In the genomic region with DNA sequence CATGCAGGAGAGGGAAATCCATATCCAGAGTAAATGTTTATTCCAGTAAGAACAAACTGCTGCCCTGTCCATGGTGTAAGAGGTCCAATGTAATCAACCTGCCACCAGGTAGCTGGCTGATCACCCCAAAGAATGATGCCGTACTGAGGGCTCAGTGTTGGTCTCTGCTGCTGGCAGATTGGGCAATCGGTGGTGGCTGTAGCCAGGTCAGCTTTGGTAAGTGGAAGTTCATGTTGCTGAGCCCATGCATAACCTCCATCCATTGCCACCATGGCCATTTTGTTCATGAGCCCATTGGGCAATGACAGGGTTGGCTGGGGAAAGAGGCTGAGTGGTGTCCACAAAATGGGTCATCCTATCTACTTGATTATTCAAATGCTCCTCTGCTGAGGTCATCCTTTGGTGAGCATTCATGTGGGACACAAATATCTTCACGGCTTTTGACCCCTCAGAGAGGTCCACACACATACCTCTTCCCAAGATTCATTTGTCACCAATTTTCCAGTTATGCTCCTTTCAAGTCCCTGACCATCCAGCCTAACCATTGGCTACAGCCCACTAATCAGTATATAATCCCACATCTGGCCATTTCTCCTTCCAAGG, we compare ENCODE assay signal across 1 cellular context.
TF ChIP-seq lines count a peak whose summit lies in the region.

No MANE protein-coding gene starts in this region.

TF ChIP-seq in H1, 55 proteins besides CTCF, POLR2A, EP300 and RAD21:
- TF ChIP-seq BRCA1 (IDR thresholded peaks at IDR 0.05; ENCODE audit: low read depth, low read length) (no peak), KDM4A (IDR thresholded peaks at IDR 0.05; ENCODE audit: low read depth, low read length, severe bottlenecking) (no peak), RNF2 (IDR thresholded peaks at IDR 0.05; ENCODE audit: borderline replicate concordance, low read depth, low read length, missing control alignments, poor library complexity, severe bottlenecking) (no peak), PHF8 (conservative IDR thresholded peaks at IDR 0.05; ENCODE audit: low read depth, low read length) (no peak), USF2 (IDR thresholded peaks at IDR 0.05; ENCODE audit: low read length) (no peak), TEAD4 (IDR thresholded peaks at IDR 0.05; ENCODE audit: low read depth, low read length) (no peak)
- TF ChIP-seq, protein P1, sequence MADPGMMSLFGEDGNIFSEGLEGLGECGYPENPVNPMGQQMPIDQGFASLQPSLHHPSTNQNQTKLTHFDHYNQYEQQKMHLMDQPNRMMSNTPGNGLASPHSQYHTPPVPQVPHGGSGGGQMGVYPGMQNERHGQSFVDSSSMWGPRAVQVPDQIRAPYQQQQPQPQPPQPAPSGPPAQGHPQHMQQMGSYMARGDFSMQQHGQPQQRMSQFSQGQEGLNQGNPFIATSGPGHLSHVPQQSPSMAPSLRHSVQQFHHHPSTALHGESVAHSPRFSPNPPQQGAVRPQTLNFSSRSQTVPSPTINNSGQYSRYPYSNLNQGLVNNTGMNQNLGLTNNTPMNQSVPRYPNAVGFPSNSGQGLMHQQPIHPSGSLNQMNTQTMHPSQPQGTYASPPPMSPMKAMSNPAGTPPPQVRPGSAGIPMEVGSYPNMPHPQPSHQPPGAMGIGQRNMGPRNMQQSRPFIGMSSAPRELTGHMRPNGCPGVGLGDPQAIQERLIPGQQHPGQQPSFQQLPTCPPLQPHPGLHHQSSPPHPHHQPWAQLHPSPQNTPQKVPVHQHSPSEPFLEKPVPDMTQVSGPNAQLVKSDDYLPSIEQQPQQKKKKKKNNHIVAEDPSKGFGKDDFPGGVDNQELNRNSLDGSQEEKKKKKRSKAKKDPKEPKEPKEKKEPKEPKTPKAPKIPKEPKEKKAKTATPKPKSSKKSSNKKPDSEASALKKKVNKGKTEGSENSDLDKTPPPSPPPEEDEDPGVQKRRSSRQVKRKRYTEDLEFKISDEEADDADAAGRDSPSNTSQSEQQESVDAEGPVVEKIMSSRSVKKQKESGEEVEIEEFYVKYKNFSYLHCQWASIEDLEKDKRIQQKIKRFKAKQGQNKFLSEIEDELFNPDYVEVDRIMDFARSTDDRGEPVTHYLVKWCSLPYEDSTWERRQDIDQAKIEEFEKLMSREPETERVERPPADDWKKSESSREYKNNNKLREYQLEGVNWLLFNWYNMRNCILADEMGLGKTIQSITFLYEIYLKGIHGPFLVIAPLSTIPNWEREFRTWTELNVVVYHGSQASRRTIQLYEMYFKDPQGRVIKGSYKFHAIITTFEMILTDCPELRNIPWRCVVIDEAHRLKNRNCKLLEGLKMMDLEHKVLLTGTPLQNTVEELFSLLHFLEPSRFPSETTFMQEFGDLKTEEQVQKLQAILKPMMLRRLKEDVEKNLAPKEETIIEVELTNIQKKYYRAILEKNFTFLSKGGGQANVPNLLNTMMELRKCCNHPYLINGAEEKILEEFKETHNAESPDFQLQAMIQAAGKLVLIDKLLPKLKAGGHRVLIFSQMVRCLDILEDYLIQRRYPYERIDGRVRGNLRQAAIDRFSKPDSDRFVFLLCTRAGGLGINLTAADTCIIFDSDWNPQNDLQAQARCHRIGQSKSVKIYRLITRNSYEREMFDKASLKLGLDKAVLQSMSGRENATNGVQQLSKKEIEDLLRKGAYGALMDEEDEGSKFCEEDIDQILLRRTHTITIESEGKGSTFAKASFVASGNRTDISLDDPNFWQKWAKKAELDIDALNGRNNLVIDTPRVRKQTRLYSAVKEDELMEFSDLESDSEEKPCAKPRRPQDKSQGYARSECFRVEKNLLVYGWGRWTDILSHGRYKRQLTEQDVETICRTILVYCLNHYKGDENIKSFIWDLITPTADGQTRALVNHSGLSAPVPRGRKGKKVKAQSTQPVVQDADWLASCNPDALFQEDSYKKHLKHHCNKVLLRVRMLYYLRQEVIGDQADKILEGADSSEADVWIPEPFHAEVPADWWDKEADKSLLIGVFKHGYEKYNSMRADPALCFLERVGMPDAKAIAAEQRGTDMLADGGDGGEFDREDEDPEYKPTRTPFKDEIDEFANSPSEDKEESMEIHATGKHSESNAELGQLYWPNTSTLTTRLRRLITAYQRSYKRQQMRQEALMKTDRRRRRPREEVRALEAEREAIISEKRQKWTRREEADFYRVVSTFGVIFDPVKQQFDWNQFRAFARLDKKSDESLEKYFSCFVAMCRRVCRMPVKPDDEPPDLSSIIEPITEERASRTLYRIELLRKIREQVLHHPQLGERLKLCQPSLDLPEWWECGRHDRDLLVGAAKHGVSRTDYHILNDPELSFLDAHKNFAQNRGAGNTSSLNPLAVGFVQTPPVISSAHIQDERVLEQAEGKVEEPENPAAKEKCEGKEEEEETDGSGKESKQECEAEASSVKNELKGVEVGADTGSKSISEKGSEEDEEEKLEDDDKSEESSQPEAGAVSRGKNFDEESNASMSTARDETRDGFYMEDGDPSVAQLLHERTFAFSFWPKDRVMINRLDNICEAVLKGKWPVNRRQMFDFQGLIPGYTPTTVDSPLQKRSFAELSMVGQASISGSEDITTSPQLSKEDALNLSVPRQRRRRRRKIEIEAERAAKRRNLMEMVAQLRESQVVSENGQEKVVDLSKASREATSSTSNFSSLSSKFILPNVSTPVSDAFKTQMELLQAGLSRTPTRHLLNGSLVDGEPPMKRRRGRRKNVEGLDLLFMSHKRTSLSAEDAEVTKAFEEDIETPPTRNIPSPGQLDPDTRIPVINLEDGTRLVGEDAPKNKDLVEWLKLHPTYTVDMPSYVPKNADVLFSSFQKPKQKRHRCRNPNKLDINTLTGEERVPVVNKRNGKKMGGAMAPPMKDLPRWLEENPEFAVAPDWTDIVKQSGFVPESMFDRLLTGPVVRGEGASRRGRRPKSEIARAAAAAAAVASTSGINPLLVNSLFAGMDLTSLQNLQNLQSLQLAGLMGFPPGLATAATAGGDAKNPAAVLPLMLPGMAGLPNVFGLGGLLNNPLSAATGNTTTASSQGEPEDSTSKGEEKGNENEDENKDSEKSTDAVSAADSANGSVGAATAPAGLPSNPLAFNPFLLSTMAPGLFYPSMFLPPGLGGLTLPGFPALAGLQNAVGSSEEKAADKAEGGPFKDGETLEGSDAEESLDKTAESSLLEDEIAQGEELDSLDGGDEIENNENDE (IDR thresholded peaks at IDR 0.05; ENCODE audit: insufficient replicate concordance, low read length) = no peak
TF ChIP-seq in H1: peak in this region for 0.
